Comparison of ENCODE assay signal across 2 cellular contexts in genomic region chr10:89310092-89310886, GRCh38.
TF ChIP-seq lines count a peak whose summit lies in the region.

No MANE protein-coding gene starts in this region.

TF ChIP-seq in GM23338, 12 proteins besides CTCF, POLR2A, EP300 and RAD21 (continued from another document):
- TF ChIP-seq ZNF462 (CRISPR knock-in tag; IDR thresholded peaks at IDR 0.05) (no peak), EZH2 (IDR thresholded peaks at IDR 0.05; ENCODE audit: low read depth, unreplicated experiment) (no peak), CREB1 (CRISPR knock-in tag; IDR thresholded peaks at IDR 0.05; ENCODE audit: low read depth) (no peak), NANOG (IDR thresholded peaks at IDR 0.05; ENCODE audit: borderline replicate concordance) (no peak), REST (IDR thresholded peaks at IDR 0.05; ENCODE audit: unreplicated experiment) (no peak), STAT1 (IDR thresholded peaks at IDR 0.05; ENCODE audit: unreplicated experiment) (no peak)

TF ChIP-seq in WTC11, 78 proteins besides CTCF, POLR2A, EP300 and RAD21 (continued from another document):
- TF ChIP-seq STAT6 (CRISPR knock-in tag; conservative IDR thresholded peaks at IDR 0.05; ENCODE audit: low read depth) (no peak), SMAD4 (CRISPR knock-in tag; IDR thresholded peaks at IDR 0.05) (no peak), NFE2L1 (CRISPR knock-in tag; IDR thresholded peaks at IDR 0.05) (no peak), USF1 (CRISPR knock-in tag; IDR thresholded peaks at IDR 0.05) (no peak), ATF2 (CRISPR knock-in tag; IDR thresholded peaks at IDR 0.05; ENCODE audit: borderline replicate concordance, low read depth) (no peak), ZNF219 (CRISPR knock-in tag; IDR thresholded peaks at IDR 0.05; ENCODE audit: borderline replicate concordance) (no peak), IRF1 (CRISPR knock-in tag; IDR thresholded peaks at IDR 0.05) (no peak), PRDM15 (CRISPR knock-in tag; IDR thresholded peaks at IDR 0.05) (no peak), ARID4B (CRISPR knock-in tag; IDR thresholded peaks at IDR 0.05; ENCODE audit: borderline replicate concordance) (no peak)
